ENCODE assay signal across 21 cellular contexts in the genomic region with DNA sequence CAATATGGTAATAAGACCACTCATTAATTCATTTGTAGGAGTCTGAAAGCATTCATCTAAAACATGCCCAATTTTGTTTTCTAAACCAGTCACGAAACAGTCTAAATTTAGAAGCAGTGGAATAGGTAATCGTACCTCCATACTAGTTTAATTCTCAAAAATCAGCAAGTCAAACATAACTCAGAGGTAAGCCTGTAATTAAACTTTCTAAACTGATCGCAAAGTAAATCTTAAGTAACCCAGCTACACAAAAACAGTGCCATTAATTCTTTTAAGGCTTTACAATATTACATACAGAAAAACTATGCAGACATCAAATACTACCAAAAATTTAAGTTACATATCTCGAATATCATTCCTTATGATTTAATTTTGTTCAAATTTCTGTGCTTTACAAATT. TPM values are rescaled to one million over a fixed set of nuclear protein-coding genes. Genes with fewer than 3 reads are reported as not detected.
A peak's percentile ranks its signal among the peaks of the same experiment; 100 is the strongest.
DNase-seq lines count a peak whose midpoint lies in the region; ATAC-seq and TF ChIP-seq lines count a peak whose summit lies in the region.
"Had no signal": no experiment of that assay in that cellular context is flagged by ENCODE, and none has a peak within 500 bp of the region (broad histone marks: within the 10 kb centered on the region; RNA-seq: fewer than 3 reads in every experiment).

No MANE protein-coding gene starts in this region.

- peak overlapping the region; percentile 64 for H3K27ac Mint-ChIP-seq in activated T-cell treated with anti-CD3 and anti-CD28 coated beads, Interleukin-2, amount 50 U/mL, for 24 hours
- H3K27ac Mint-ChIP-seq in neural progenitor cell: no peak overlapping the region

- peak overlapping the region; percentile 25 for H3K27ac ChIP-seq in SK-N-MC
- peak overlapping the region; percentile 4 for H3K27ac ChIP-seq in neural progenitor cell
- H3K27ac ChIP-seq in Peyer's patch: no peak overlapping the region
- H3K27ac ChIP-seq: C4-2B had no signal

- no peak for DNase-seq in activated T-cell treated with anti-CD3 and anti-CD28 coated beads, Interleukin-2, amount 50 U/mL, for 24 hours
- no peak for DNase-seq in activated T-cell treated with anti-CD3 and anti-CD28 coated beads, Interleukin-2, amount 50 U/mL, for 48 hours
- DNase-seq in SK-N-MC (ENCODE audit: low read depth, low spot score) (no peak), neural progenitor cell (ENCODE audit: low spot score) (no peak), foreskin fibroblast (no peak), COR-L47 (lab: John Stamatoyannopoulos, UW) (no peak), Peyer's patch (no peak)
- DNase-seq: DMS53, GF-D8, KG1, NCI-H1092 treated with DMSO at 0.1 percent for 48 hours, NCI-H146, NCI-H2029, NCI-H2227 treated with DMSO at 0.1 percent for 48 hours, NCI-H510A treated with DMSO at 0.1 percent for 48 hours, NCI-H748 treated with DMSO at 0.1 percent for 48 hours had no signal

- H3K27me3 ChIP-seq in neural progenitor cell: no peaks in the 10 kb centered on the region
- H3K27me3 ChIP-seq in Peyer's patch: no peaks in the 10 kb centered on the region

- no peak overlapping the region for H3K4me2 ChIP-seq in neural progenitor cell

- H3K36me3 ChIP-seq in SK-N-MC (ENCODE audit: insufficient read depth, low read length) (peaks cover 33% of the 10 kb centered on the region), neural progenitor cell (peaks cover 9% of the 10 kb centered on the region), Peyer's patch (peaks cover 0 to 18% (median 0%) of the 10 kb centered on the region in 3 donors)

- H3K9ac ChIP-seq in SK-N-MC (ENCODE audit: insufficient read length) (no peak overlapping the region), neural progenitor cell (no peak overlapping the region)

- no peak overlapping the region for H2AFZ ChIP-seq in neural progenitor cell (replicated peaks)

- no peak overlapping the region for H3K4me3 ChIP-seq in SK-N-MC
- no peak overlapping the region for H3K4me3 ChIP-seq in neural progenitor cell
- H3K4me3 ChIP-seq in foreskin fibroblast (ENCODE audit: low read depth in 1 of 2, low read length in 2 of 2): no peak overlapping the region
- no peak overlapping the region for H3K4me3 ChIP-seq in Peyer's patch

- ATAC-seq in GM19463 (IDR thresholded peaks at IDR 0.05; ENCODE audit: unreplicated experiment): no peak
- ATAC-seq: HCT116, Panc1, Right ventricle myocardium inferior had no signal

- H3K9me3 ChIP-seq in SK-N-MC (ENCODE audit: low read depth, low read length): no peaks in the 10 kb centered on the region
- H3K9me3 ChIP-seq in neural progenitor cell (ENCODE audit: low read depth): no peaks in the 10 kb centered on the region
- no peaks in the 10 kb centered on the region for H3K9me3 ChIP-seq in Peyer's patch

- H3K4me3 Mint-ChIP-seq in activated T-cell treated with anti-CD3 and anti-CD28 coated beads, Interleukin-2, amount 50 U/mL, for 24 hours: no peak overlapping the region
- H3K4me3 Mint-ChIP-seq in neural progenitor cell: no peak overlapping the region

- no peaks in the 10 kb centered on the region for H3K4me1 ChIP-seq in neural progenitor cell
- peaks cover 0 to 44% (median 4%) of the 10 kb centered on the region in 4 donors for H3K4me1 ChIP-seq in Peyer's patch

- H4K20me1 ChIP-seq in neural progenitor cell (ENCODE audit: low read depth): peaks cover 100% of the 10 kb centered on the region

- no peaks in the 10 kb centered on the region for H3K27me3 Mint-ChIP-seq in activated T-cell treated with anti-CD3 and anti-CD28 coated beads, Interleukin-2, amount 50 U/mL, for 24 hours
- no peaks in the 10 kb centered on the region for H3K27me3 Mint-ChIP-seq in neural progenitor cell (ENCODE audit: insufficient read depth, low read depth)

- H3K4me1 Mint-ChIP-seq in activated T-cell treated with anti-CD3 and anti-CD28 coated beads, Interleukin-2, amount 50 U/mL, for 24 hours (ENCODE audit: low read depth): peaks cover 65% of the 10 kb centered on the region
- H3K4me1 Mint-ChIP-seq in neural progenitor cell: peaks cover 27% of the 10 kb centered on the region

- H3F3A ChIP-seq in neural progenitor cell (ENCODE audit: low read depth): peaks cover 79% of the 10 kb centered on the region

- TF ChIP-seq POLR2A in Peyer's patch (IDR thresholded peaks at IDR 0.05): no peak

- peaks cover 100% of the 10 kb centered on the region for H3K79me2 ChIP-seq in neural progenitor cell (ENCODE audit: low read depth)

- peaks cover 71% of the 10 kb centered on the region for H3K36me3 Mint-ChIP-seq in activated T-cell treated with anti-CD3 and anti-CD28 coated beads, Interleukin-2, amount 50 U/mL, for 24 hours (ENCODE audit: low read depth)
- peaks cover 15% of the 10 kb centered on the region for H3K36me3 Mint-ChIP-seq in neural progenitor cell

- H3K9me3 Mint-ChIP-seq in activated T-cell treated with anti-CD3 and anti-CD28 coated beads, Interleukin-2, amount 50 U/mL, for 24 hours: no peaks in the 10 kb centered on the region
- no peaks in the 10 kb centered on the region for H3K9me3 Mint-ChIP-seq in neural progenitor cell

- no peak for TF ChIP-seq CTCF in neural progenitor cell (IDR thresholded peaks at IDR 0.05)
- TF ChIP-seq CTCF in foreskin fibroblast (IDR thresholded peaks at IDR 0.05; ENCODE audit: low read depth, low read length): no peak
- no peak for TF ChIP-seq CTCF in Peyer's patch (IDR thresholded peaks at IDR 0.05)

RNA-seq across cellular contexts. Expression of gene YWHAE, which starts 31.4 kb away (rescaled TPM):
- 1,602 and 2,181 TPM in 2 replicates for total RNA-seq in neural progenitor cell (ENCODE audit: low replicate concordance)
- 100 to 1,000 TPM; 317 to 474 (median 395) TPM for total RNA-seq in Peyer's patch

Comparison
In these comparisons a context has a peak if more than half of its experiments do, and no peak if none do; other contexts are left out.
1. H3K27ac ChIP-seq: peak in SK-N-MC (single experiment) and neural progenitor cell (single experiment); none in Peyer's patch (0 of 4).